12 cellular contexts compared by ENCODE assay signal in the genomic region with DNA sequence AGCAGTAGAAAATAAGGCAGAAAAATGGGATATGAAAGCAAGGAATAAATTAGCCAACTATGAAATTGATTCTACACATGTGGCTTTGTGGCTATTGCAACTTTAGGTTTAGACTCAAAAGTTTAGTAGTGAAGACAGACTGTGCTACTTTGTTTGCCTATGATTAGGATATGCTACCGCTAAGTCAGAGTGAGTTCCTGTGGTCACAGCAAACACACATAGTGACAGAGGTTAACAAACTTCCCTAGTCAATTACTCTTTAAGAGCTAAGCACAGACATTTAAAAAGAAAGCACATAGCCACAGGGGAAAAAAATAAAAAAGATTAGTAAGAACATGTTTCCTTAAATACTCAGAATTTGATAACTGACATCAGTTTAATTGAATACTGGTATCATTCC.
DNase-seq lines count a peak whose midpoint lies in the region; ATAC-seq and TF ChIP-seq lines count a peak whose summit lies in the region.
"Had no signal": no experiment of that assay in that cellular context is flagged by ENCODE, and none has a peak within 500 bp of the region (broad histone marks: within the 10 kb centered on the region; RNA-seq: fewer than 3 reads in every experiment).

No MANE protein-coding gene starts in this region.

- no peaks in the 10 kb centered on the region for H3K9me3 ChIP-seq in SJCRH30 (replicated peaks)
- peaks cover 0 to 11% of the 10 kb centered on the region in 2 donors for H3K9me3 ChIP-seq in left lung

- no peak for TF ChIP-seq CTCF in left lung (IDR thresholded peaks at IDR 0.05)

- H3K4me1 Mint-ChIP-seq in activated naive CD8-positive, alpha-beta T cell treated with anti-CD3 and anti-CD28 coated beads for 36 hours: no peaks in the 10 kb centered on the region

- DNase-seq in SJCRH30 (peak in 1 of 2 experiments; percentile 29), left lung (no peak), NCI-H1105 (lab: John Stamatoyannopoulos, UW) (no peak), DMS53 (lab: John Stamatoyannopoulos, UW) (no peak)
- DNase-seq in activated CD4-positive, alpha-beta T cell treated with anti-CD3 and anti-CD28 coated beads for 1 hour: no peak
- no peak for DNase-seq in activated naive CD8-positive, alpha-beta T cell treated with anti-CD3 and anti-CD28 coated beads for 36 hours
- DNase-seq: activated T-cell treated with anti-CD3 and anti-CD28 coated beads, Interleukin-2, amount 50 U/mL, for 72 hours; H7; NCI-H146; stimulated activated CD4-positive, alpha-beta T cell treated with anti-CD3 and anti-CD28 coated beads, Interleukin-4, amount 100 ng/mL, for 24 hours had no signal

- H3K27ac ChIP-seq in SJCRH30: 0 out of 2 replicates have a peak overlapping the region, but pooled peaks have one; percentile 23
- H3K27ac ChIP-seq in left lung: no peak overlapping the region

- H3K27me3 ChIP-seq in SJCRH30: no peaks in the 10 kb centered on the region
- H3K27me3 ChIP-seq in left lung: no peaks in the 10 kb centered on the region

- no peak overlapping the region for H3K4me3 Mint-ChIP-seq in activated naive CD8-positive, alpha-beta T cell treated with anti-CD3 and anti-CD28 coated beads for 36 hours
- H3K4me3 Mint-ChIP-seq: activated T-cell treated with anti-CD3 and anti-CD28 coated beads, Interleukin-2, amount 50 U/mL, for 72 hours had no signal

- peaks cover 35% of the 10 kb centered on the region for H3K36me3 Mint-ChIP-seq in activated naive CD8-positive, alpha-beta T cell treated with anti-CD3 and anti-CD28 coated beads for 36 hours

- ATAC-seq in GM18868 (IDR thresholded peaks at IDR 0.05; ENCODE audit: unreplicated experiment): peak; percentile 67
- peak; percentile 66 for ATAC-seq in HG02884 (IDR thresholded peaks at IDR 0.05; ENCODE audit: unreplicated experiment)
- peak; percentile 63 for ATAC-seq in left lung

- H3K4me1 ChIP-seq in SJCRH30 (peaks cover 10% of the 10 kb centered on the region; the same call in 1 of the 2 replicates), left lung (no peaks in the 10 kb centered on the region)

- H3K4me3 ChIP-seq in SJCRH30 (no peak overlapping the region), left lung (no peak overlapping the region)

- H3K27ac Mint-ChIP-seq in activated naive CD8-positive, alpha-beta T cell treated with anti-CD3 and anti-CD28 coated beads for 36 hours: no peak overlapping the region
- H3K27ac Mint-ChIP-seq: activated T-cell treated with anti-CD3 and anti-CD28 coated beads, Interleukin-2, amount 50 U/mL, for 72 hours had no signal

- H3K27me3 Mint-ChIP-seq in activated naive CD8-positive, alpha-beta T cell treated with anti-CD3 and anti-CD28 coated beads for 36 hours: no peaks in the 10 kb centered on the region

- intact Hi-C loops in left lung (cut with DNase I): no loop called here

- peaks cover 10% of the 10 kb centered on the region for H3K9me3 Mint-ChIP-seq in activated naive CD8-positive, alpha-beta T cell treated with anti-CD3 and anti-CD28 coated beads for 36 hours

- H3K36me3 ChIP-seq in SJCRH30: peaks cover 3% of the 10 kb centered on the region; the same call in 1 of the 2 replicates
- H3K36me3 ChIP-seq in left lung: peaks cover 0 to 6% of the 10 kb centered on the region in 2 donors
